ENCODE assay signal across 23 cellular contexts in genomic region chr12:10554228-10554970, GRCh38. TPM values are rescaled to one million over a fixed set of nuclear protein-coding genes. Genes with fewer than 3 reads are reported as not detected.
DNase-seq lines count a peak whose midpoint lies in the region; ATAC-seq, FAIRE-seq and TF ChIP-seq lines count a peak whose summit lies in the region.
"Had no signal": no experiment of that assay in that cellular context is flagged by ENCODE, and none has a peak within 500 bp of the region (broad histone marks: within the 10 kb centered on the region; RNA-seq: fewer than 3 reads in every experiment).

No MANE protein-coding gene starts in this region.

- no peak overlapping the region for H3K23ac ChIP-seq in H9 (ENCODE audit: insufficient read length, low read depth, low read length)

- H3K18ac ChIP-seq in H9 (ENCODE audit: insufficient read length, low read depth, low read length), result no peak overlapping the region

- H3K4me1 Mint-ChIP-seq in activated naive CD8-positive, alpha-beta T cell treated with anti-CD3 and anti-CD28 coated beads, Interleukin-2, amount 50 U/mL, for 24 hours, result peaks cover 59% of the 10 kb centered on the region
- peaks cover 31 to 62% (median 51%) of the 10 kb centered on the region in 4 donors for H3K4me1 Mint-ChIP-seq in naive thymus-derived CD8-positive, alpha-beta T cell
- H3K4me1 Mint-ChIP-seq in H9, result peaks cover 14% of the 10 kb centered on the region in 2 experiments
- H3K4me1 Mint-ChIP-seq: activated CD4-positive, alpha-beta T cell treated with anti-CD3 and anti-CD28 coated beads, Interleukin-2, amount 10 ng/mL, durations not matched to agents 24 days and 14 days; activated T-helper 17 cell treated with anti-CD3 and anti-CD28 coated beads, Interleukin-2, amount 50 U/mL, for 72 hours; nephron progenitor cell had no signal

- H3K9me3 Mint-ChIP-seq in activated naive CD8-positive, alpha-beta T cell treated with anti-CD3 and anti-CD28 coated beads, Interleukin-2, amount 50 U/mL, for 24 hours, result peaks cover 7% of the 10 kb centered on the region
- peaks cover 10 to 34% (median 23%) of the 10 kb centered on the region in 9 donors for H3K9me3 Mint-ChIP-seq in naive thymus-derived CD8-positive, alpha-beta T cell
- 0 out of 5 replicates have a peak, but pooled peaks cover 0 to 2% of the 10 kb centered on the region in 2 experiments for H3K9me3 Mint-ChIP-seq in H9
- H3K9me3 Mint-ChIP-seq: activated T-helper 17 cell treated with anti-CD3 and anti-CD28 coated beads, Interleukin-2, amount 50 U/mL, for 72 hours; nephron progenitor cell had no signal

- H3K27me3 ChIP-seq in right lobe of liver (no peaks in the 10 kb centered on the region), HepG2 (ENCODE audit: control insufficient read depth in 1 of 2, insufficient read depth in 2 of 2, low read length in 2 of 2) (0 out of 5 replicates have a peak, but pooled peaks cover 0 to 3% of the 10 kb centered on the region in 2 experiments), H9 (ENCODE audit: insufficient read depth, low read length) (no peaks in the 10 kb centered on the region)
- H3K27me3 ChIP-seq: tibial nerve had no signal

- H4K20me1 ChIP-seq in HepG2 (ENCODE audit: insufficient read depth, low read length), result no peaks in the 10 kb centered on the region
- no peaks in the 10 kb centered on the region for H4K20me1 ChIP-seq in H9 (ENCODE audit: control insufficient read depth, insufficient read depth, insufficient read length)

- no peak overlapping the region for H2BK12ac ChIP-seq in H9 (ENCODE audit: insufficient read length, low read depth, low read length)

- 67% methylated on average over 7 of the region's 8 CpGs for WGBS in right lobe of liver (ENCODE audit: insufficient coverage, low coverage, low lambda C conversion rate, missing lambda C conversion rate)
- 7% methylated on average over 8 of the region's 8 CpGs for WGBS in HepG2 (ENCODE audit: low lambda C conversion rate)
- no CpG with 5 or more reads among the region's 8 CpGs for WGBS in H9 (ENCODE audit: extremely low coverage, insufficient read length, low lambda C conversion rate)

- no peaks in the 10 kb centered on the region for H3K27me3 Mint-ChIP-seq in activated naive CD8-positive, alpha-beta T cell treated with anti-CD3 and anti-CD28 coated beads, Interleukin-2, amount 50 U/mL, for 24 hours
- no peaks in the 10 kb centered on the region for H3K27me3 Mint-ChIP-seq in naive thymus-derived CD8-positive, alpha-beta T cell
- H3K27me3 Mint-ChIP-seq in H9 (ENCODE audit: low read depth), result peaks cover 2% of the 10 kb centered on the region; the same call in 1 of the 2 replicates

- H3K4me3 ChIP-seq in right lobe of liver (no peak overlapping the region), HepG2 (replicated peaks in 1 of 3; ENCODE audit: insufficient read depth in 1 of 3, low read depth in 2 of 3, low read length in 3 of 3) (no peak overlapping the region)
- H3K4me3 ChIP-seq: tibial nerve had no signal

- peaks cover 54% of the 10 kb centered on the region for H3K36me3 Mint-ChIP-seq in activated naive CD8-positive, alpha-beta T cell treated with anti-CD3 and anti-CD28 coated beads, Interleukin-2, amount 50 U/mL, for 24 hours (ENCODE audit: low read depth)
- peaks cover 28 to 55% (median 39%) of the 10 kb centered on the region in 3 donors for H3K36me3 Mint-ChIP-seq in naive thymus-derived CD8-positive, alpha-beta T cell
- H3K36me3 Mint-ChIP-seq in H9 (ENCODE audit: insufficient read depth in 1 of 3, low read depth in 3 of 3), result peaks cover 0 to 2% (median 0%) of the 10 kb centered on the region in 3 experiments; a peak in 1 of 7 replicates
- H3K36me3 Mint-ChIP-seq: CD4-positive, CD25-positive, alpha-beta regulatory T cell; memory B cell had no signal

- no peaks in the 10 kb centered on the region for H3K23me2 ChIP-seq in H9 (ENCODE audit: insufficient read length, low read depth, low read length, poor library complexity, severe bottlenecking)

- no peaks in the 10 kb centered on the region for H3K9me3 ChIP-seq in right lobe of liver
- no peaks in the 10 kb centered on the region for H3K9me3 ChIP-seq in HepG2 (ENCODE audit: low read length)
- H3K9me3 ChIP-seq in H9 (ENCODE audit: control insufficient read depth, low read depth, low read length), result no peaks in the 10 kb centered on the region
- H3K9me3 ChIP-seq: tibial nerve had no signal

- H3K4me3 Mint-ChIP-seq in activated naive CD8-positive, alpha-beta T cell treated with anti-CD3 and anti-CD28 coated beads, Interleukin-2, amount 50 U/mL, for 24 hours, result peak overlapping the region; percentile 89
- peak overlapping the region; percentile 84 to 99 (median 96) for H3K4me3 Mint-ChIP-seq in naive thymus-derived CD8-positive, alpha-beta T cell
- H3K4me3 Mint-ChIP-seq in H9, result no peak overlapping the region
- H3K4me3 Mint-ChIP-seq: activated CD4-positive, alpha-beta T cell treated with anti-CD3 and anti-CD28 coated beads, Interleukin-2, amount 10 ng/mL, durations not matched to agents 24 days and 14 days; activated T-helper 17 cell treated with anti-CD3 and anti-CD28 coated beads, Interleukin-2, amount 50 U/mL, for 72 hours; memory B cell; nephron progenitor cell had no signal

- no peak overlapping the region for H3K4ac ChIP-seq in H9 (ENCODE audit: low read depth, low read length)

- intact Hi-C loops in right lobe of liver (cut with DNase I) (no loop called here), HepG2 (cut with micrococcal nuclease; ENCODE audit: unreplicated experiment) (no loop called here)

- H3T11ph ChIP-seq in H9 (ENCODE audit: low read length), result no peak overlapping the region

- BruUV-seq in HepG2 (replicated peaks; lab: Mats Ljungman, UMichigan), result no TSS peak

- no peak overlapping the region for H2BK120ac ChIP-seq in H9 (ENCODE audit: low read depth, low read length, poor library complexity, severe bottlenecking)

- H2AK5ac ChIP-seq in H9 (ENCODE audit: insufficient read length, low read length), result no peak overlapping the region

- FAIRE-seq in HepG2 (lab: Jason Lieb, UNC), result no peak
- FAIRE-seq: astrocyte, keratinocyte had no signal

- H3K9ac ChIP-seq in HepG2 (ENCODE audit: insufficient read depth, low read depth, low read length), result no peak overlapping the region
- no peak overlapping the region for H3K9ac ChIP-seq in H9 (ENCODE audit: extremely low read depth, insufficient read length, low read length)

- TF ChIP-seq POLR2A in right lobe of liver (IDR thresholded peaks at IDR 0.05) (no peak), HepG2 (IDR thresholded peaks at IDR 0.05; ENCODE audit: insufficient read depth in 1 of 2, low read depth in 2 of 2, low read length in 2 of 2) (no peak)

- H3K36me3 ChIP-seq in right lobe of liver (no peaks in the 10 kb centered on the region), HepG2 (replicated peaks in 1 of 2; ENCODE audit: control insufficient read depth in 1 of 2, insufficient read depth in 2 of 2, low read length in 2 of 2) (no peaks in the 10 kb centered on the region)
- H3K36me3 ChIP-seq: tibial nerve had no signal

- no peak overlapping the region for H4K91ac ChIP-seq in H9 (ENCODE audit: insufficient read length, low read depth, low read length)

- no peak overlapping the region for H3K27ac ChIP-seq in right lobe of liver
- no peak overlapping the region for H3K27ac ChIP-seq in HepG2 (ENCODE audit: extremely low read length, insufficient read depth, low read length)
- no peak overlapping the region for H3K27ac ChIP-seq in H9 (ENCODE audit: insufficient read length, low read depth, low read length)
- H3K27ac ChIP-seq: tibial nerve had no signal

- H3K56ac ChIP-seq in H9 (ENCODE audit: insufficient read length, low read depth, low read length), result no peak overlapping the region

- POLR2A ChIA-PET in HepG2 (lab: Yijun Ruan, JAX), result no interaction called here
- POLR2A ChIA-PET in naive thymus-derived CD8-positive, alpha-beta T cell (lab: Charles Lee), result interaction anchor here (0.5 to 3.1 kb wide), 46 partner anchors 7 to 906 kb away, joined by 3 to 41 read pairs (median 6); partner anchors contain the start of genes CD69, EIF2S3B, GABARAPL1 and KLRC4

- TF ChIP-seq CTCF in right lobe of liver (IDR thresholded peaks at IDR 0.05), result no peak
- TF ChIP-seq CTCF in HepG2 (CRISPR knock-in tag; IDR thresholded peaks at IDR 0.05), result no peak
- TF ChIP-seq CTCF in H9 (conservative IDR thresholded peaks at IDR 0.05), result no peak

- H2BK20ac ChIP-seq in H9 (ENCODE audit: low read depth, low read length, poor library complexity, severe bottlenecking), result no peak overlapping the region

- no peak overlapping the region for H4K8ac ChIP-seq in H9 (replicated peaks; ENCODE audit: insufficient read length, low read depth, low read length)

- no peak for TF ChIP-seq RAD21 in HepG2 (CRISPR knock-in tag; IDR thresholded peaks at IDR 0.05)

- no peak overlapping the region for H3K14ac ChIP-seq in H9 (ENCODE audit: insufficient read depth, low read length)

- CTCF ChIA-PET in HepG2 (lab: Yijun Ruan, JAX; ENCODE audit: low intra/inter-chr PET ratio, low total read pairs), result no interaction called here

- peak overlapping the region; percentile 99 for H3K27ac Mint-ChIP-seq in activated naive CD8-positive, alpha-beta T cell treated with anti-CD3 and anti-CD28 coated beads, Interleukin-2, amount 50 U/mL, for 24 hours
- H3K27ac Mint-ChIP-seq in naive thymus-derived CD8-positive, alpha-beta T cell, result peak overlapping the region; percentile 95 to 100 (median 100)
- H3K27ac Mint-ChIP-seq in H9, result no peak overlapping the region
- H3K27ac Mint-ChIP-seq: activated CD4-positive, alpha-beta T cell treated with anti-CD3 and anti-CD28 coated beads, Interleukin-2, amount 10 ng/mL, durations not matched to agents 24 days and 14 days; activated T-helper 17 cell treated with anti-CD3 and anti-CD28 coated beads, Interleukin-2, amount 50 U/mL, for 72 hours; memory B cell; nephron progenitor cell had no signal

- H2AFZ ChIP-seq in HepG2 (ENCODE audit: low read length) (no peak overlapping the region), H9 (ENCODE audit: low read length) (no peak overlapping the region)

- H4K5ac ChIP-seq in H9 (ENCODE audit: insufficient read length, low read depth, low read length), result no peak overlapping the region

- ATAC-seq in right lobe of liver, result peak in 3 of 4 donors; percentile 28 to 46 (median 38)
- ATAC-seq in HepG2, result no peak
- ATAC-seq in activated naive CD8-positive, alpha-beta T cell treated with anti-CD3 and anti-CD28 coated beads, Interleukin-2, amount 50 U/mL, for 24 hours, result peak; percentile 41
- ATAC-seq in naive thymus-derived CD8-positive, alpha-beta T cell, result peak; percentile 66 to 70
- ATAC-seq in GM19452 (IDR thresholded peaks at IDR 0.05; ENCODE audit: unreplicated experiment), result no peak
- ATAC-seq: activated T-helper 17 cell treated with anti-CD3 and anti-CD28 coated beads, Interleukin-2, amount 50 U/mL, for 72 hours had no signal

- in situ Hi-C loops in HepG2 (cut with HindIII; ENCODE audit: extremely low pct_ligation_motif_present, low pct_unique_long_range_greater_than_20kb), result no loop called here

- TF ChIP-seq EP300 in HepG2 (IDR thresholded peaks at IDR 0.05; ENCODE audit: low read depth in 2 of 2, low read length in 2 of 2) (no peak), HepG2 (CRISPR knock-in tag; IDR thresholded peaks at IDR 0.05; ENCODE audit: borderline replicate concordance) (no peak)

- H3K79me2 ChIP-seq in HepG2 (ENCODE audit: insufficient read depth, low read length) (no peaks in the 10 kb centered on the region), H9 (ENCODE audit: insufficient read depth, low read length) (no peaks in the 10 kb centered on the region)

- H3K4me2 ChIP-seq in HepG2 (ENCODE audit: low read depth, low read length), result no peak overlapping the region
- H3K4me2 ChIP-seq in H9 (ENCODE audit: insufficient read depth, insufficient read length, low read length), result no peak overlapping the region

- H2BK15ac ChIP-seq in H9 (ENCODE audit: low read depth, low read length), result no peak overlapping the region

- no peaks in the 10 kb centered on the region for H3K79me1 ChIP-seq in H9 (ENCODE audit: insufficient read depth, low read depth, low read length, poor library complexity, severe bottlenecking)

- no peaks in the 10 kb centered on the region for H3K4me1 ChIP-seq in right lobe of liver
- H3K4me1 ChIP-seq in HepG2 (ENCODE audit: insufficient read depth, low read length), result no peaks in the 10 kb centered on the region
- no peaks in the 10 kb centered on the region; the same call in 1 of the 2 replicates for H3K4me1 ChIP-seq in H9 (ENCODE audit: insufficient read depth, low read length)
- H3K4me1 ChIP-seq: tibial nerve had no signal

- no peak overlapping the region for H2BK5ac ChIP-seq in H9 (ENCODE audit: insufficient read length, low read length)

- DNase-seq in right lobe of liver, result no peak
- DNase-seq in HepG2 (ENCODE audit: low spot score), result no peak
- no peak for DNase-seq in activated naive CD8-positive, alpha-beta T cell treated with anti-CD3 and anti-CD28 coated beads, Interleukin-2, amount 50 U/mL, for 24 hours
- DNase-seq in naive thymus-derived CD8-positive, alpha-beta T cell, result peak; percentile 22 to 93 (median 82)
- DNase-seq in NCI-H69 (lab: John Stamatoyannopoulos, UW), result no peak
- no peak for DNase-seq in NOMO-1 (lab: John Stamatoyannopoulos, UW; ENCODE audit: unreplicated experiment in 2 of 2)
- DNase-seq in H9, result no peak
- DNase-seq: activated CD4-positive, alpha-beta T cell treated with anti-CD3 and anti-CD28 coated beads, Interleukin-2, amount 10 ng/mL, durations not matched to agents 24 days and 14 days; CD4-positive, CD25-positive, alpha-beta regulatory T cell; DMS79; H7; IMR-90; MV-4-11; NCI-H1930; NCI-H446 treated with DMSO at 0.1 percent for 48 hours; nephron progenitor cell; stimulated activated CD4-positive, alpha-beta T cell treated with anti-CD3 and anti-CD28 coated beads, Interleukin-12 subunit alpha, Interleukin-12 subunit beta, amount 100 ng/mL, for 4 hours had no signal

RNA-seq across cellular contexts. Expression of gene EIF2S3B, which starts 48.7 kb away (rescaled TPM):
- total RNA-seq in right lobe of liver (1 to 10 TPM in 1 of 6 experiments, under 1 TPM in 3, not detected in 2; 0.19 to 1.4 (median 0.24) TPM), HepG2 (2016; rRNA removed; fragmentation: Illumina TruSeq; extraction: Trizol) (7.6 and 9.2 TPM in 2 replicates), H9 (2021) (2.1 and 2.2 TPM in 2 replicates)
- 1.4 and 1.9 TPM in 2 replicates for total RNA-seq in HepG2 (2016; cell fraction: cytosol; rRNA removed; fragmentation: Illumina TruSeq; extraction: Trizol; ENCODE audit: low read depth)
- 6.0 and 8.7 TPM in 2 replicates for total RNA-seq in HepG2 (2016; cell fraction: insoluble cytoplasmic fraction; rRNA removed; fragmentation: Illumina TruSeq; extraction: Trizol)
- total RNA-seq in HepG2 (2016; cell fraction: membrane; rRNA removed; fragmentation: Illumina TruSeq; extraction: Trizol), result 4.8 and 7.1 TPM in 2 replicates
- total RNA-seq in HepG2 (2016; cell fraction: nucleus; rRNA removed; fragmentation: Illumina TruSeq; extraction: Trizol), result 2.3 and 2.9 TPM in 2 replicates
- 3.6 and 4.9 TPM in 2 replicates for polyA plus RNA-seq in HepG2 (2011; rRNA removed)
- polyA plus RNA-seq in HepG2 (2011; cell fraction: cytosol; rRNA removed), result 2.3 and 3.2 TPM in 2 replicates
- polyA plus RNA-seq in HepG2 (2011; cell fraction: nucleus; rRNA removed), result 2.8 and 3.6 TPM in 2 replicates
- 6.8 and 7.3 TPM in 2 replicates for polyA plus RNA-seq in HepG2 (2012)
- 0.70 and 0.83 TPM in 2 replicates for polyA plus RNA-seq in HepG2 (2016; cell fraction: cytosol; fragmentation: Illumina TruSeq; extraction: Trizol; ENCODE audit: low read depth)
- polyA plus RNA-seq in HepG2 (2016; cell fraction: insoluble cytoplasmic fraction; fragmentation: Illumina TruSeq; extraction: Trizol; ENCODE audit: low read depth), result 4.9 and 5.1 TPM in 2 replicates
- 2.8 and 2.9 TPM in 2 replicates for polyA plus RNA-seq in HepG2 (2016; cell fraction: membrane; fragmentation: Illumina TruSeq; extraction: Trizol; ENCODE audit: low read depth)
- polyA plus RNA-seq in HepG2 (2016; cell fraction: nucleus; fragmentation: Illumina TruSeq; extraction: Trizol; ENCODE audit: insufficient read depth, low read depth), result 1.8 and 2.1 TPM in 2 replicates
- 1.5 and 42.7 TPM in 2 replicates for polyA minus RNA-seq in HepG2 (2011; rRNA and poly(A)+ RNA removed; ENCODE audit: low replicate concordance)
- polyA minus RNA-seq in HepG2 (2011; cell fraction: cytosol; rRNA and poly(A)+ RNA removed), result 14.2 and 16.4 TPM in 2 replicates
- polyA minus RNA-seq in HepG2 (2011; cell fraction: nucleus; rRNA and poly(A)+ RNA removed), result 7.9 and 11.1 TPM in 2 replicates
- total RNA-seq in naive thymus-derived CD8-positive, alpha-beta T cell, result 1 to 10 TPM; 2.4 TPM
- under 1 TPM; 0.30 to 0.88 (median 0.82) TPM for polyA plus RNA-seq in naive thymus-derived CD8-positive, alpha-beta T cell

RNA-seq across cellular contexts. Expression of gene MAGOHB, which starts 59.0 kb away (rescaled TPM):
- total RNA-seq in right lobe of liver (10 to 100 TPM in 1 of 6 experiments, 1 to 10 TPM in 5; 6.6 to 11.8 (median 9.6) TPM), HepG2 (2016; rRNA removed; fragmentation: Illumina TruSeq; extraction: Trizol) (49.8 and 84.5 TPM in 2 replicates), H9 (2021) (64.5 and 66.6 TPM in 2 replicates)
- 10.5 and 10.9 TPM in 2 replicates for total RNA-seq in HepG2 (2016; cell fraction: cytosol; rRNA removed; fragmentation: Illumina TruSeq; extraction: Trizol; ENCODE audit: low read depth)
- total RNA-seq in HepG2 (2016; cell fraction: insoluble cytoplasmic fraction; rRNA removed; fragmentation: Illumina TruSeq; extraction: Trizol), result 55.7 and 91.3 TPM in 2 replicates
- total RNA-seq in HepG2 (2016; cell fraction: membrane; rRNA removed; fragmentation: Illumina TruSeq; extraction: Trizol), result 17.1 and 20.0 TPM in 2 replicates
- 33.5 and 38.7 TPM in 2 replicates for total RNA-seq in HepG2 (2016; cell fraction: nucleus; rRNA removed; fragmentation: Illumina TruSeq; extraction: Trizol)
- 5.3 and 7.0 TPM in 2 replicates for polyA plus RNA-seq in HepG2 (2011; rRNA removed)
- 3.7 and 7.1 TPM in 2 replicates for polyA plus RNA-seq in HepG2 (2011; cell fraction: cytosol; rRNA removed)
- polyA plus RNA-seq in HepG2 (2011; cell fraction: nucleus; rRNA removed), result 6.3 and 7.9 TPM in 2 replicates
- 8.9 and 18.0 TPM in 2 replicates for polyA plus RNA-seq in HepG2 (2012)
- 12.2 and 13.0 TPM in 2 replicates for polyA plus RNA-seq in HepG2 (2016; cell fraction: cytosol; fragmentation: Illumina TruSeq; extraction: Trizol; ENCODE audit: low read depth)
- 89.7 and 106 TPM in 2 replicates for polyA plus RNA-seq in HepG2 (2016; cell fraction: insoluble cytoplasmic fraction; fragmentation: Illumina TruSeq; extraction: Trizol; ENCODE audit: low read depth)
- polyA plus RNA-seq in HepG2 (2016; cell fraction: membrane; fragmentation: Illumina TruSeq; extraction: Trizol; ENCODE audit: low read depth), result 17.7 and 17.9 TPM in 2 replicates
- 41.1 and 45.5 TPM in 2 replicates for polyA plus RNA-seq in HepG2 (2016; cell fraction: nucleus; fragmentation: Illumina TruSeq; extraction: Trizol; ENCODE audit: insufficient read depth, low read depth)
- 5.2 and 11.8 TPM in 2 replicates for polyA minus RNA-seq in HepG2 (2011; rRNA and poly(A)+ RNA removed; ENCODE audit: low replicate concordance)
- 3.0 and 6.7 TPM in 2 replicates for polyA minus RNA-seq in HepG2 (2011; cell fraction: cytosol; rRNA and poly(A)+ RNA removed)
- 67.5 and 71.3 TPM in 2 replicates for polyA minus RNA-seq in HepG2 (2011; cell fraction: nucleus; rRNA and poly(A)+ RNA removed)
- 10 to 100 TPM; 34.3 to 39.1 TPM for total RNA-seq in naive thymus-derived CD8-positive, alpha-beta T cell
- 10 to 100 TPM; 44.1 to 77.3 (median 53.9) TPM for polyA plus RNA-seq in naive thymus-derived CD8-positive, alpha-beta T cell

Comparison
In these comparisons a context has a peak if more than half of its experiments do, and no peak if none do; other contexts are left out.
1. ATAC-seq: peak in right lobe of liver (3 of 4), activated naive CD8-positive, alpha-beta T cell treated with anti-CD3 and anti-CD28 coated beads, Interleukin-2, amount 50 U/mL, for 24 hours (single experiment) and naive thymus-derived CD8-positive, alpha-beta T cell (2 of 2); none in HepG2 (single experiment) and GM19452 (single experiment).
2. DNase-seq: peak in naive thymus-derived CD8-positive, alpha-beta T cell (10 of 10); none in right lobe of liver (0 of 3), HepG2 (single experiment), activated naive CD8-positive, alpha-beta T cell treated with anti-CD3 and anti-CD28 coated beads, Interleukin-2, amount 50 U/mL, for 24 hours (single experiment), NCI-H69 (single experiment), NOMO-1 (0 of 2) and H9 (single experiment).
3. H3K27ac Mint-ChIP-seq: peak in activated naive CD8-positive, alpha-beta T cell treated with anti-CD3 and anti-CD28 coated beads, Interleukin-2, amount 50 U/mL, for 24 hours (single experiment) and naive thymus-derived CD8-positive, alpha-beta T cell (10 of 10); none in H9 (0 of 3).
4. H3K4me3 Mint-ChIP-seq: peak in activated naive CD8-positive, alpha-beta T cell treated with anti-CD3 and anti-CD28 coated beads, Interleukin-2, amount 50 U/mL, for 24 hours (single experiment) and naive thymus-derived CD8-positive, alpha-beta T cell (10 of 10); none in H9 (0 of 2).